In the genomic region with DNA sequence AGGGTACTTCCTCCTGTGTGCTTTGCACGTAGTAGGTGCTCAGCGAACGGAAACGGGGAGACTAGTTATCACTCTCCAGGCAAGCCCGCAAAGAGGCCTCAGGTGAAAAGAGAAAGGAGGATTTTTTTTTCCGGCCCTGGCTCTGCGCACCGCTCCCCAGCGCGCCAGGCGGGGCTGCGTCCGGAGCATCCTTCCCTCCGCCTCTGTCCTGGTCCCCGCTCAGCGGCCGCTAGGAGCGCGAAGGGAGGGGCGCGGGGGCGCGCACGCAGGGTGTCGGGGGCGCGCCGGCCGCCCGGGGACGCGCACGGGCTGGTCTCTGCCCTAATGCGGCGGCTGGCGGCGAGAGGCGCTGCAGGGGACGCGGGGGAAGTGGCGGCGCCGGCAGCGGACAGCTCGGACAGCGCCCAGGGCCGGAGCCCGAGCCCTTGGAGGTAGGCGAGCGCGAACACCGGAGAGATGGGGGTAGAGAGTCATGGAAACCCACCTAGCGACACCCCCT, we compare ENCODE assay signal across 4 cellular contexts.
TF ChIP-seq lines count a peak whose summit lies in the region.

No MANE protein-coding gene starts in this region.

TF ChIP-seq in A549, 52 proteins besides CTCF, POLR2A, EP300 and RAD21 (continues in another document):
- TF ChIP-seq HES2 (IDR thresholded peaks at IDR 0.05) = no peak
- TF ChIP-seq TP53 (CRISPR knock-in tag; IDR thresholded peaks at IDR 0.05) = no peak
- TF ChIP-seq ZC3H11A (IDR thresholded peaks at IDR 0.05) = no peak
- TF ChIP-seq NPAS2 (CRISPR knock-in tag; IDR thresholded peaks at IDR 0.05; ENCODE audit: borderline replicate concordance) = no peak
- TF ChIP-seq ZSCAN20 (CRISPR knock-in tag; IDR thresholded peaks at IDR 0.05) = no peak
- TF ChIP-seq ZNF302 (CRISPR knock-in tag; IDR thresholded peaks at IDR 0.05) = no peak
- no peak for TF ChIP-seq HOXB13 (CRISPR knock-in tag; IDR thresholded peaks at IDR 0.05; ENCODE audit: low read depth)
- TF ChIP-seq EHF (CRISPR knock-in tag; IDR thresholded peaks at IDR 0.05) = 0 out of 2 replicates have a peak, but pooled peaks have one; percentile 32
- no peak for TF ChIP-seq HEYL (CRISPR knock-in tag; IDR thresholded peaks at IDR 0.05)
- peak; percentile 70; the same call in 1 of the 2 replicates for TF ChIP-seq FOXS1 (CRISPR knock-in tag; IDR thresholded peaks at IDR 0.05)
- no peak for TF ChIP-seq GATA3 (IDR thresholded peaks at IDR 0.05; ENCODE audit: borderline replicate concordance)
- TF ChIP-seq CBX8 (IDR thresholded peaks at IDR 0.05) = no peak
- TF ChIP-seq EHMT2 (IDR thresholded peaks at IDR 0.05; ENCODE audit: low read depth) = no peak
- no peak for TF ChIP-seq RFX5 (IDR thresholded peaks at IDR 0.05)
- TF ChIP-seq MAZ (IDR thresholded peaks at IDR 0.05; ENCODE audit: borderline replicate concordance, low read depth, low read length) = no peak
- no peak for TF ChIP-seq TFCP2L1 (CRISPR knock-in tag; IDR thresholded peaks at IDR 0.05)
- TF ChIP-seq RNF2 (IDR thresholded peaks at IDR 0.05; ENCODE audit: borderline replicate concordance, low read depth) = no peak
- no peak for TF ChIP-seq RARB (CRISPR knock-in tag; IDR thresholded peaks at IDR 0.05)
- TF ChIP-seq KDM1A (IDR thresholded peaks at IDR 0.05; ENCODE audit: low read depth) = no peak
- no peak for TF ChIP-seq FOSB (CRISPR knock-in tag; IDR thresholded peaks at IDR 0.05)
- no peak for TF ChIP-seq NFE2L2 (conservative IDR thresholded peaks at IDR 0.05; ENCODE audit: low read length)
- TF ChIP-seq HOXB5 (CRISPR knock-in tag; IDR thresholded peaks at IDR 0.05) = peak; percentile 86
- no peak for TF ChIP-seq CEBPB (IDR thresholded peaks at IDR 0.05)
- TF ChIP-seq RCOR1 (IDR thresholded peaks at IDR 0.05; ENCODE audit: low read depth, low read length) = no peak
- no peak for TF ChIP-seq NR3C1 (IDR thresholded peaks at IDR 0.05)
- TF ChIP-seq SMC3 (IDR thresholded peaks at IDR 0.05) = no peak
- no peak for TF ChIP-seq HOXA7 (CRISPR knock-in tag; IDR thresholded peaks at IDR 0.05)
- no peak for TF ChIP-seq HDAC2 (IDR thresholded peaks at IDR 0.05)

TF ChIP-seq in GM23338, 12 proteins besides CTCF, POLR2A, EP300 and RAD21 (continued from another document):
- TF ChIP-seq ZNF114 (CRISPR knock-in tag; IDR thresholded peaks at IDR 0.05) (peak; percentile 91; the same call in 1 of the 2 replicates), ZNF331 (CRISPR knock-in tag; IDR thresholded peaks at IDR 0.05; ENCODE audit: low read depth) (no peak), CREB1 (CRISPR knock-in tag; IDR thresholded peaks at IDR 0.05; ENCODE audit: low read depth) (no peak), REST (IDR thresholded peaks at IDR 0.05; ENCODE audit: unreplicated experiment) (peak; percentile 49)

TF ChIP-seq in PFSK-1, 5 proteins besides CTCF, POLR2A, EP300 and RAD21:
- TF ChIP-seq FOXP2 (optimal IDR thresholded peaks at IDR 0.05; ENCODE audit: borderline replicate concordance, extremely low read depth, extremely low read length, insufficient read depth) (peak; percentile 31), REST (IDR thresholded peaks at IDR 0.05; ENCODE audit: insufficient read depth in 1 of 2, low read depth in 2 of 2, low read length in 2 of 2) (peak; percentile 50 to 75; a peak in 3 of 4 replicates), TAF1 (IDR thresholded peaks at IDR 0.05; ENCODE audit: borderline replicate concordance, insufficient read depth, low read length) (no peak), SIN3A (IDR thresholded peaks at IDR 0.05; ENCODE audit: borderline replicate concordance, insufficient read depth, low read length) (no peak), POLR2AphosphoS5 (IDR thresholded peaks at IDR 0.05; ENCODE audit: low read depth, low read length) (no peak)

TF ChIP-seq in K562, 482 proteins besides CTCF, POLR2A, EP300 and RAD21 (continues in another document):
- TF ChIP-seq, protein P1, sequence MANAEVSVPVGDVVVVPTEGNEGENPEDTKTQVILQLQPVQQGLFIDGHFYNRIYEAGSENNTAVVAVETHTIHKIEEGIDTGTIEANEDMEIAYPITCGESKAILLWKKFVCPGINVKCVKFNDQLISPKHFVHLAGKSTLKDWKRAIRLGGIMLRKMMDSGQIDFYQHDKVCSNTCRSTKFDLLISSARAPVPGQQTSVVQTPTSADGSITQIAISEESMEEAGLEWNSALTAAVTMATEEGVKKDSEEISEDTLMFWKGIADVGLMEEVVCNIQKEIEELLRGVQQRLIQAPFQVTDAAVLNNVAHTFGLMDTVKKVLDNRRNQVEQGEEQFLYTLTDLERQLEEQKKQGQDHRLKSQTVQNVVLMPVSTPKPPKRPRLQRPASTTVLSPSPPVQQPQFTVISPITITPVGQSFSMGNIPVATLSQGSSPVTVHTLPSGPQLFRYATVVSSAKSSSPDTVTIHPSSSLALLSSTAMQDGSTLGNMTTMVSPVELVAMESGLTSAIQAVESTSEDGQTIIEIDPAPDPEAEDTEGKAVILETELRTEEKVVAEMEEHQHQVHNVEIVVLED (CRISPR knock-in tag; IDR thresholded peaks at IDR 0.05) = peak; percentile 73; the same call in 1 of the 2 replicates
- TF ChIP-seq NFIX (CRISPR knock-in tag; IDR thresholded peaks at IDR 0.05; ENCODE audit: low read depth) = no peak
- TF ChIP-seq, protein P2, sequence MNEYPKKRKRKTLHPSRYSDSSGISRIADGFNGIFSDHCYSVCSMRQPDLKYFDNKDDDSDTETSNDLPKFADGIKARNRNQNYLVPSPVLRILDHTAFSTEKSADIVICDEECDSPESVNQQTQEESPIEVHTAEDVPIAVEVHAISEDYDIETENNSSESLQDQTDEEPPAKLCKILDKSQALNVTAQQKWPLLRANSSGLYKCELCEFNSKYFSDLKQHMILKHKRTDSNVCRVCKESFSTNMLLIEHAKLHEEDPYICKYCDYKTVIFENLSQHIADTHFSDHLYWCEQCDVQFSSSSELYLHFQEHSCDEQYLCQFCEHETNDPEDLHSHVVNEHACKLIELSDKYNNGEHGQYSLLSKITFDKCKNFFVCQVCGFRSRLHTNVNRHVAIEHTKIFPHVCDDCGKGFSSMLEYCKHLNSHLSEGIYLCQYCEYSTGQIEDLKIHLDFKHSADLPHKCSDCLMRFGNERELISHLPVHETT (CRISPR knock-in tag; conservative IDR thresholded peaks at IDR 0.05 in 1 of 2, IDR thresholded peaks at IDR 0.05 in 1 of 2) = peak in 1 of 2 experiments; percentile 58; a peak in 1 of 4 replicates
- no peak for TF ChIP-seq CHD7 (IDR thresholded peaks at IDR 0.05; ENCODE audit: low read depth, low read length)
- no peak for TF ChIP-seq ELF4 (CRISPR knock-in tag; IDR thresholded peaks at IDR 0.05)
- no peak for TF ChIP-seq NFATC3 (IDR thresholded peaks at IDR 0.05)
- TF ChIP-seq ZNF175 (CRISPR knock-in tag; IDR thresholded peaks at IDR 0.05; ENCODE audit: low read depth) = peak; percentile 43; the same call in 1 of the 2 replicates
- TF ChIP-seq ZNF197 (CRISPR knock-in tag; IDR thresholded peaks at IDR 0.05; ENCODE audit: low read depth) = peak; percentile 82
- TF ChIP-seq CTBP1 (IDR thresholded peaks at IDR 0.05; ENCODE audit: borderline replicate concordance) = peak; percentile 87
- TF ChIP-seq ZNF589 (CRISPR knock-in tag; IDR thresholded peaks at IDR 0.05; ENCODE audit: low read depth) = peak; percentile 82; the same call in 1 of the 2 replicates
- TF ChIP-seq NRF1 (conservative IDR thresholded peaks at IDR 0.05 in 1 of 2, IDR thresholded peaks at IDR 0.05 in 1 of 2) = peak; percentile 58 to 67; a peak in 2 of 4 replicates
- TF ChIP-seq, protein P3, sequence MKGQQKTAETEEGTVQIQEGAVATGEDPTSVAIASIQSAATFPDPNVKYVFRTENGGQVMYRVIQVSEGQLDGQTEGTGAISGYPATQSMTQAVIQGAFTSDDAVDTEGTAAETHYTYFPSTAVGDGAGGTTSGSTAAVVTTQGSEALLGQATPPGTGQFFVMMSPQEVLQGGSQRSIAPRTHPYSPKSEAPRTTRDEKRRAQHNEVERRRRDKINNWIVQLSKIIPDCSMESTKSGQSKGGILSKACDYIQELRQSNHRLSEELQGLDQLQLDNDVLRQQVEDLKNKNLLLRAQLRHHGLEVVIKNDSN (CRISPR knock-in tag; IDR thresholded peaks at IDR 0.05) = no peak
- 0 out of 2 replicates have a peak, but pooled peaks have one; percentile 52 for TF ChIP-seq RB1 (IDR thresholded peaks at IDR 0.05; ENCODE audit: low read depth)
- TF ChIP-seq RCOR1 (IDR thresholded peaks at IDR 0.05; ENCODE audit: borderline replicate concordance in 1 of 2, low read depth in 2 of 2, low read length in 2 of 2) = 0 out of 4 replicates have a peak, but pooled peaks of 1 of the 2 experiments have one; percentile 42
- peak; percentile 84; the same call in 1 of the 2 replicates for TF ChIP-seq DMBX1 (CRISPR knock-in tag; IDR thresholded peaks at IDR 0.05; ENCODE audit: borderline replicate concordance)
- peak; percentile 82 for TF ChIP-seq ZNF766 (CRISPR knock-in tag; conservative IDR thresholded peaks at IDR 0.05)
